ENCODE assay signal across 22 cellular contexts in genomic region chr9:77922587-77922986, GRCh38.
"Had no signal": no experiment of that assay in that cellular context is flagged by ENCODE, and none has a peak within 500 bp of the region (broad histone marks: within the 10 kb centered on the region; RNA-seq: fewer than 3 reads in every experiment).

No MANE protein-coding gene starts in this region.

- H3K4me3 Mint-ChIP-seq: activated naive CD8-positive, alpha-beta T cell; activated T-cell treated with anti-CD3 and anti-CD28 coated beads, Interleukin-2, amount 50 U/mL, for 4 hours; dendritic cell treated with granulocyte-macrophage colony-stimulating factor and Interleukin-4, amounts not matched to agents 40 ng/mL and 50 ng/mL, for 4 days; nephron; stimulated activated naive CD8-positive, alpha-beta T cell treated with anti-CD3 and anti-CD28 coated beads, Interleukin-15, Interleukin-2, amounts not matched to agents 100 ng/mL and 50 ng/mL, for 24 hours; WTC11 had no signal

- H3K9me3 Mint-ChIP-seq: activated T-cell treated with anti-CD3 and anti-CD28 coated beads, Interleukin-2, amount 50 U/mL, for 4 hours; activated T-helper 2 cell treated with anti-CD3 and anti-CD28 coated beads, Interferon-gamma antibody, Interleukin-2, Interleukin-4, amounts not matched to agents 10 μg/mL and 5 μg/mL and 100 μg/mL, durations not matched to agents 14 hours and 24 hours and 36 hours; dendritic cell treated with granulocyte-macrophage colony-stimulating factor and Interleukin-4, amounts not matched to agents 40 ng/mL and 50 ng/mL, for 4 days; nephron; stimulated activated naive CD8-positive, alpha-beta T cell treated with anti-CD3 and anti-CD28 coated beads, Interleukin-15, Interleukin-2, amounts not matched to agents 100 ng/mL and 50 ng/mL, for 24 hours had no signal

- ATAC-seq: activated T-cell treated with anti-CD3 and anti-CD28 coated beads, Interleukin-2, amount 50 U/mL, for 4 hours; esophagus mucosa; gastroesophageal sphincter; left ventricle myocardium superior; WTC11 had no signal

- DNase-seq: activated CD4-positive, alpha-beta T cell treated with anti-CD3 and anti-CD28 coated beads, Interleukin-2, amount 50 U/mL, for 4 hours; activated CD8-positive, alpha-beta memory T cell treated with anti-CD3 and anti-CD28 coated beads, Interleukin-2, amount 50 U/mL, for 48 hours; activated naive CD4-positive, alpha-beta T cell; activated T-cell treated with anti-CD3 and anti-CD28 coated beads, Interleukin-2, amount 50 U/mL, for 4 hours; amniotic stem cell; effector CD8-positive, alpha-beta T cell; head of caudate nucleus; hypothalamus; left ventricle myocardium superior; right cardiac atrium; stimulated activated CD4-positive, alpha-beta T cell treated with anti-CD3 and anti-CD28 coated beads, Interleukin-12 subunit alpha, Interleukin-12 subunit beta, amount 100 ng/mL, for 4 hours; stimulated activated CD4-positive, alpha-beta T cell treated with anti-CD3 and anti-CD28 coated beads, Interleukin-4, amount 100 ng/mL, for 4 hours; substantia nigra; T1000 had no signal

- H3K27ac Mint-ChIP-seq: activated naive CD8-positive, alpha-beta T cell; activated T-helper 2 cell treated with anti-CD3 and anti-CD28 coated beads, Interferon-gamma antibody, Interleukin-2, Interleukin-4, amounts not matched to agents 10 μg/mL and 5 μg/mL and 100 μg/mL, durations not matched to agents 14 hours and 24 hours and 36 hours; dendritic cell treated with granulocyte-macrophage colony-stimulating factor and Interleukin-4, amounts not matched to agents 40 ng/mL and 50 ng/mL, for 4 days; nephron; stimulated activated naive CD8-positive, alpha-beta T cell treated with anti-CD3 and anti-CD28 coated beads, Interleukin-15, Interleukin-2, amounts not matched to agents 100 ng/mL and 50 ng/mL, for 24 hours; WTC11 had no signal

- H3K27me3 Mint-ChIP-seq: activated naive CD8-positive, alpha-beta T cell; dendritic cell treated with granulocyte-macrophage colony-stimulating factor and Interleukin-4, amounts not matched to agents 40 ng/mL and 50 ng/mL, for 4 days; stimulated activated naive CD8-positive, alpha-beta T cell treated with anti-CD3 and anti-CD28 coated beads, Interleukin-15, Interleukin-2, amounts not matched to agents 100 ng/mL and 50 ng/mL, for 24 hours had no signal
